ENCODE assay signal across 13 cellular contexts in the genomic region with DNA sequence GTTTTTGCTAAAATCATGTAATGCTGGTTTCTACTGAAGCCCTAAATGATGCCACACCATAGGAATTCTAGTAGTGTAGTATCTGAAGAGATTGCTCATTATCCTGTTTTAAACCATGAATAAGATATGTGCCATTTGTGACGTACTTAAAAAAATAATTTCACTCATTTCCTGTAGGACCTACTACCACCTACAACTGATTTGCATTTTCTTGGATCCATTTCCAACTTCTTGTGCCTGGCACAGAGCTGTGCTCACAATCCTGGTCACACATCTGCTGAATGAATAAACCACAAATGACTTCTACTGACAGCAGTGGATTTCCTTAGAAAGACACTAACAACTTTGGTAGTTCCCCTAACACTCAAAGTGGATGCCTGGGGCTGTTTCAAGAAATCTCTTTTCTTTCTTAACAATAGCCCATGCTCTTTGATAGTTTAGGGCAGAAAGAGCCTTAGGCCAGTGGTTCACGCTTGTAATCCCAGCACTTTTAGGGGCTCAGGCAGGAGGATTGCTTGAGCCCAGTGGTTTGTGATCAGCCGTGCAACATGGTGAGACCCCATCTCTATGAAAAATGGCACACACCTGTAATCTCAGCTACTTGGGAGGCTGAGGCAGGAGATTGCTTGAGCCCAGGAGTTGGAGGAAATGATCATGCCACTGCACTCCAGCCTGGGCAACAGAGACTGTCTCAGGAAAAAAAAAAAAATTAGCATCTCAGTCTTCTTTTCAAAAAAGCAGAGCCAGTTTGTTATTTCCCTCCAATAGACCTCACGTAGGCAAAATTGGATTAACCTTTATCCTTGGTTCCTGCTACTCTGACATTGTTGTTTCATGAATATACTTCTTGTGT. TPM values are rescaled to one million over a fixed set of nuclear protein-coding genes. Genes with fewer than 3 reads are reported as not detected.
DNase-seq lines count a peak whose midpoint lies in the region; ATAC-seq, FAIRE-seq and TF ChIP-seq lines count a peak whose summit lies in the region.
"Had no signal": no experiment of that assay in that cellular context is flagged by ENCODE, and none has a peak within 500 bp of the region (broad histone marks: within the 10 kb centered on the region; RNA-seq: fewer than 3 reads in every experiment).

No MANE protein-coding gene starts in this region.

- ATAC-seq in activated CD4-positive, CD25-positive, alpha-beta regulatory T cell treated with anti-CD3 and anti-CD28 coated beads, Interleukin-2, amount 50 U/mL, for 24 hours, result peak; percentile 35 to 68
- peak; percentile 75 for ATAC-seq in HG02610 (IDR thresholded peaks at IDR 0.05; ENCODE audit: unreplicated experiment)
- no peak for ATAC-seq in T-helper 17 cell
- ATAC-seq: effector memory CD8-positive, alpha-beta T cell had no signal

- no peaks in the 10 kb centered on the region for H4K20me1 ChIP-seq in astrocyte (ENCODE audit: insufficient read depth, low read length)

- H3K27ac ChIP-seq in astrocyte (ENCODE audit: low read depth, low read length) (peak overlapping the region; percentile 71), neuronal stem cell (replicated peaks; ENCODE audit: low read length) (peak overlapping the region; percentile 13)
- H3K27ac ChIP-seq: 22Rv1 had no signal

- TF ChIP-seq CTCF in astrocyte (IDR thresholded peaks at IDR 0.05; ENCODE audit: insufficient read depth, low read depth, low read length), result no peak

- no CpG with 5 or more reads among the region's 4 CpGs for WGBS in neuronal stem cell (ENCODE audit: extremely low coverage in 2 of 2, insufficient read length in 2 of 2, insufficient replicate concordance in 1 of 2), 2 donors

- H2AFZ ChIP-seq in astrocyte (ENCODE audit: low read depth, low read length), result no peak overlapping the region
- no peak overlapping the region for H2AFZ ChIP-seq in neuronal stem cell (ENCODE audit: low read length)

- no peak overlapping the region for H3K18ac ChIP-seq in neuronal stem cell (ENCODE audit: low read length)

- peaks cover 2% of the 10 kb centered on the region for H3K4me1 Mint-ChIP-seq in astrocyte (ENCODE audit: low read depth, unreplicated experiment)
- peaks cover 2% of the 10 kb centered on the region for H3K4me1 Mint-ChIP-seq in T-helper 17 cell

- H3K27ac Mint-ChIP-seq in astrocyte (ENCODE audit: unreplicated experiment), result no peak overlapping the region
- no peak overlapping the region for H3K27ac Mint-ChIP-seq in T-helper 17 cell
- H3K27ac Mint-ChIP-seq: effector memory CD8-positive, alpha-beta T cell had no signal

- H3K36me3 Mint-ChIP-seq in astrocyte (ENCODE audit: low read depth, unreplicated experiment) (no peaks in the 10 kb centered on the region), T-helper 17 cell (ENCODE audit: low read depth) (no peaks in the 10 kb centered on the region)

- H3K23ac ChIP-seq in neuronal stem cell (ENCODE audit: low read depth, low read length, poor library complexity), result no peak overlapping the region

- H3K4me3 Mint-ChIP-seq in astrocyte (ENCODE audit: unreplicated experiment) (no peak overlapping the region), T-helper 17 cell (no peak overlapping the region)
- H3K4me3 Mint-ChIP-seq: effector memory CD8-positive, alpha-beta T cell had no signal

- no peak for DNase-seq in activated CD4-positive, CD25-positive, alpha-beta regulatory T cell (lab: John Stamatoyannopoulos, UW)
- peak; percentile 93 for DNase-seq in astrocyte (ENCODE audit: low read depth)
- no peak for DNase-seq in neuronal stem cell (ENCODE audit: low spot score)
- no peak for DNase-seq in medulla oblongata (ENCODE audit: extremely low spot score)
- no peak for DNase-seq in urothelium cell line (ENCODE audit: low spot score)
- DNase-seq in T-helper 17 cell, result no peak
- DNase-seq: activated gamma-delta T cell treated with Interleukin-2 at 50 U/mL for 16 hours; effector memory CD8-positive, alpha-beta T cell; NCI-H1436; T-helper 9 cell had no signal

- peaks cover 11% of the 10 kb centered on the region for H3K27me3 Mint-ChIP-seq in astrocyte (ENCODE audit: low read depth, unreplicated experiment)
- peaks cover 4% of the 10 kb centered on the region for H3K27me3 Mint-ChIP-seq in T-helper 17 cell

- peak overlapping the region; percentile 41 for H3K9ac ChIP-seq in astrocyte (ENCODE audit: low read length)
- H3K9ac ChIP-seq in neuronal stem cell (ENCODE audit: low read depth, low read length, poor library complexity), result no peak overlapping the region

- H2BK5ac ChIP-seq in neuronal stem cell (ENCODE audit: low read length), result no peak overlapping the region

- H2BK12ac ChIP-seq in neuronal stem cell (ENCODE audit: low read length), result no peak overlapping the region

- H3K9me3 ChIP-seq in astrocyte (ENCODE audit: insufficient read depth, low read depth, low read length) (peaks cover 2% of the 10 kb centered on the region), neuronal stem cell (replicated peaks in 1 of 2; ENCODE audit: control insufficient read depth in 2 of 2, insufficient read depth in 1 of 2, low read depth in 1 of 2, low read length in 2 of 2) (no peaks in the 10 kb centered on the region), T-helper 17 cell (ENCODE audit: control insufficient read depth, low read length, poor library complexity, severe bottlenecking) (no peaks in the 10 kb centered on the region)

- H3K4me1 ChIP-seq in astrocyte (ENCODE audit: insufficient read depth, low read length), result peaks cover 6% of the 10 kb centered on the region
- H3K4me1 ChIP-seq in neuronal stem cell (ENCODE audit: control insufficient read depth in 2 of 2, insufficient read depth in 1 of 2, low read depth in 1 of 2, low read length in 2 of 2), result peaks cover 2% of the 10 kb centered on the region in 2 donors

- peak overlapping the region; percentile 48 for H3K4me2 ChIP-seq in astrocyte (ENCODE audit: low read length)
- no peak overlapping the region for H3K4me2 ChIP-seq in neuronal stem cell (ENCODE audit: insufficient read depth, low read length, poor library complexity, severe bottlenecking)

- H2BK15ac ChIP-seq in neuronal stem cell (ENCODE audit: low read length), result no peak overlapping the region

- no peak overlapping the region for H4K91ac ChIP-seq in neuronal stem cell (ENCODE audit: low read depth, low read length, poor library complexity)

- no peak overlapping the region for H2BK120ac ChIP-seq in neuronal stem cell (ENCODE audit: low read depth, low read length)

- FAIRE-seq in astrocyte (lab: Jason Lieb, UNC), result peak; percentile 89
- FAIRE-seq in urothelium cell line (lab: Jason Lieb, UNC), result no peak

- no peak overlapping the region for H4K8ac ChIP-seq in neuronal stem cell (ENCODE audit: low read depth, low read length)

- no peak overlapping the region for H3K4me3 ChIP-seq in astrocyte (ENCODE audit: insufficient read depth, low read depth, low read length)
- H3K4me3 ChIP-seq in neuronal stem cell (ENCODE audit: low read length in 2 of 2), result no peak overlapping the region

- no peaks in the 10 kb centered on the region for H3K36me3 ChIP-seq in astrocyte (ENCODE audit: insufficient read depth, low read length)
- no peaks in the 10 kb centered on the region for H3K36me3 ChIP-seq in neuronal stem cell (replicated peaks in 1 of 2; ENCODE audit: control insufficient read depth in 2 of 2, insufficient read depth in 2 of 2, low read length in 2 of 2)

- no peak overlapping the region for H3K14ac ChIP-seq in neuronal stem cell (ENCODE audit: low read length)

- peaks cover 3% of the 10 kb centered on the region for H3K9me3 Mint-ChIP-seq in astrocyte (ENCODE audit: unreplicated experiment)
- H3K9me3 Mint-ChIP-seq: effector memory CD8-positive, alpha-beta T cell had no signal

- H3K4ac ChIP-seq in neuronal stem cell (ENCODE audit: low read length), result no peak overlapping the region

- H2AK5ac ChIP-seq in neuronal stem cell (ENCODE audit: low read depth, low read length), result no peak overlapping the region

- H3K79me1 ChIP-seq in neuronal stem cell (ENCODE audit: low read depth, low read length), result no peaks in the 10 kb centered on the region

- H3K79me2 ChIP-seq in astrocyte (ENCODE audit: insufficient read depth, low read length), result no peaks in the 10 kb centered on the region

- H3K27me3 ChIP-seq in astrocyte (ENCODE audit: insufficient read depth, low read length) (no peaks in the 10 kb centered on the region), neuronal stem cell (ENCODE audit: control insufficient read depth in 3 of 3, insufficient read depth in 3 of 3, low read depth in 1 of 3, low read length in 3 of 3) (no peaks in the 10 kb centered on the region)

RNA-seq across cellular contexts. Expression of gene BATF3, which starts 13.0 kb away (rescaled TPM):
- 1.9 and 2.5 TPM in 2 replicates for total RNA-seq in astrocyte
- 1.5 TPM for polyA plus RNA-seq in neuronal stem cell (2013, experiment 1 of 2)
- polyA plus RNA-seq in neuronal stem cell (2013, experiment 2 of 2), result 1.4 TPM
- total RNA-seq in T-helper 17 cell, result under 1 TPM; 0.20 to 0.34 TPM
